In the genomic region with DNA sequence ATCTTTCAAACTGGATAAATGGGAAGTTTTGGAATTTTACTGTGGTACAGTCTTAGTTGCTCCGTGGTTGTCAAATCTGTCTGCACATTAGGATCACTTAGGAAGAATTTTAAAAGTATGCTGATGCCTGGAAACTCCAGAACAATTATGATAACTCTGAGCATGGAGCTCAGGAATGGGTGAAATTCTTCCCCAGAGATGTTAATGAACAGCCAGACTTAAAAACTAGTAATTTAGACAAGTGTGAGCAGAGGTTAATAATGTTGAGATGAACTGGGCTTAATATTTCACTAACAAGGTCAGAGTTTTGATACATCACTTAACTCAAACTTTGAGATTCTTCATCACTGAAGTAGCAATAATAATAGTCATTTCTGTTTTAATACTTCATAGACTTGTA, we compare ENCODE assay signal across 21 cellular contexts.
DNase-seq lines count a peak whose midpoint lies in the region; ATAC-seq, FAIRE-seq and TF ChIP-seq lines count a peak whose summit lies in the region.
"Had no signal": no experiment of that assay in that cellular context is flagged by ENCODE, and none has a peak within 500 bp of the region (broad histone marks: within the 10 kb centered on the region; RNA-seq: fewer than 3 reads in every experiment).

No MANE protein-coding gene starts in this region.

- H3K79me2 ChIP-seq in Karpas-422 (ENCODE audit: low read length): no peaks in the 10 kb centered on the region

- DNase-seq in A549 (ENCODE audit: low read depth in 1 of 2, low spot score in 1 of 2) (no peak), RCC 7860 (ENCODE audit: low spot score) (peak; percentile 10), kidney glomerular epithelial cell (lab: John Stamatoyannopoulos, UW) (peak; percentile 75), brain microvascular endothelial cell (no peak), NCI-H2107 (lab: John Stamatoyannopoulos, UW) (no peak), Karpas-422 (no peak)
- DNase-seq: C1 segment of cervical spinal cord; CD4-positive, alpha-beta memory T cell; COR-L47; DMS153; EL; GDM1; H9 had no signal

- H3K36me3 Mint-ChIP-seq in nephron (ENCODE audit: low read depth): no peaks in the 10 kb centered on the region
- H3K36me3 Mint-ChIP-seq: CD4-positive, alpha-beta memory T cell had no signal

- H3K4me3 ChIP-seq in A549: no peak overlapping the region
- no peak overlapping the region for H3K4me3 ChIP-seq in brain microvascular endothelial cell (ENCODE audit: low read depth, low read length)
- no peak overlapping the region for H3K4me3 ChIP-seq in Karpas-422 (ENCODE audit: low read length)
- H3K4me3 ChIP-seq: GM12878, GM23338 had no signal

- H3K9me3 Mint-ChIP-seq in nephron: no peaks in the 10 kb centered on the region
- H3K9me3 Mint-ChIP-seq: GM23338, H9 had no signal

- WGBS in A549 (ENCODE audit: missing lambda C conversion rate): 10% methylated on average over 1 of the region's 1 CpG

- H3K9ac ChIP-seq in Karpas-422 (ENCODE audit: low read length): no peak overlapping the region

- H3K4me1 Mint-ChIP-seq in nephron: no peaks in the 10 kb centered on the region
- H3K4me1 Mint-ChIP-seq: CD4-positive, alpha-beta memory T cell; H9 had no signal

- H3K9me3 ChIP-seq in A549 (no peaks in the 10 kb centered on the region), Karpas-422 (ENCODE audit: low read length) (peaks cover 15% of the 10 kb centered on the region)

- no peak overlapping the region for H3K4me2 ChIP-seq in A549
- no peak overlapping the region for H3K4me2 ChIP-seq in Karpas-422 (ENCODE audit: low read depth, low read length, poor library complexity, severe bottlenecking)
- H3K4me2 ChIP-seq: GM23338 had no signal

- in situ Hi-C loops in brain microvascular endothelial cell (cut with HindIII; ENCODE audit: low pct_ligation_motif_present, low sequenced_read_pairs): no loop called here

- H3K36me3 ChIP-seq in brain microvascular endothelial cell (replicated peaks): no peaks in the 10 kb centered on the region
- H3K36me3 ChIP-seq in Karpas-422 (ENCODE audit: insufficient read depth, low read length): no peaks in the 10 kb centered on the region

- no peak for TF ChIP-seq POLR2A in A549 (IDR thresholded peaks at IDR 0.05; ENCODE audit: low read length)

- FAIRE-seq in A549 (lab: Jason Lieb, UNC) (peak; percentile 28), RCC 7860 (lab: Jason Lieb, UNC) (peak; percentile 87)
- FAIRE-seq: A204.1, GM12878, GM19239 had no signal

- H3K27me3 Mint-ChIP-seq in nephron (ENCODE audit: low read depth): no peaks in the 10 kb centered on the region
- H3K27me3 Mint-ChIP-seq: CD4-positive, alpha-beta memory T cell had no signal

- TF ChIP-seq RAD21 in A549 (conservative IDR thresholded peaks at IDR 0.05 in 1 of 2, IDR thresholded peaks at IDR 0.05 in 1 of 2): no peak

- H3K4me3 Mint-ChIP-seq in nephron: no peak overlapping the region
- H3K4me3 Mint-ChIP-seq: CD4-positive, alpha-beta memory T cell; GM23338; H9 had no signal

- H3K4me1 ChIP-seq in A549: no peaks in the 10 kb centered on the region
- H3K4me1 ChIP-seq in Karpas-422 (ENCODE audit: low read length): no peaks in the 10 kb centered on the region

- H3K27ac ChIP-seq in A549 (no peak overlapping the region), brain microvascular endothelial cell (no peak overlapping the region), Karpas-422 (ENCODE audit: low read length) (no peak overlapping the region)
- H3K27ac ChIP-seq: 22Rv1 had no signal

- no peak for TF ChIP-seq CTCF in A549 (IDR thresholded peaks at IDR 0.05)
- TF ChIP-seq CTCF in nephron (IDR thresholded peaks at IDR 0.05; ENCODE audit: unreplicated experiment in 3 of 3): no peak
- TF ChIP-seq CTCF in brain microvascular endothelial cell (IDR thresholded peaks at IDR 0.05; ENCODE audit: low read depth, low read length, missing control alignments): no peak

- no peaks in the 10 kb centered on the region for H3K9me2 ChIP-seq in Karpas-422 (replicated peaks; ENCODE audit: insufficient read depth, low read length)

- no peaks in the 10 kb centered on the region for H3K27me3 ChIP-seq in brain microvascular endothelial cell (replicated peaks)
- H3K27me3 ChIP-seq in Karpas-422 (ENCODE audit: low read length): no peaks in the 10 kb centered on the region

- CTCF ChIA-PET in A549 (lab: Yijun Ruan, JAX): interaction anchor here (1.5 kb wide), 1 partner anchor 14 kb away, joined by 3 read pairs; no protein-coding TSS in a partner anchor

- H2AFZ ChIP-seq in Karpas-422 (ENCODE audit: low read length): no peak overlapping the region
- H2AFZ ChIP-seq: GM23338 had no signal

- no peaks in the 10 kb centered on the region for H4K20me1 ChIP-seq in Karpas-422 (ENCODE audit: insufficient read depth, low read depth, low read length)

- H3K27ac Mint-ChIP-seq in nephron: peak overlapping the region; percentile 51 to 79 (median 60)
- H3K27ac Mint-ChIP-seq: CD4-positive, alpha-beta memory T cell; GM23338; H9 had no signal

- no peak for TF ChIP-seq EP300 in A549 (IDR thresholded peaks at IDR 0.05)

- ATAC-seq in A549: no peak
- ATAC-seq in GM19452 (IDR thresholded peaks at IDR 0.05; ENCODE audit: unreplicated experiment): no peak
- ATAC-seq: GM12878, GM23338, HCT116 had no signal

- POLR2A ChIA-PET in A549 (lab: Yijun Ruan, JAX): no interaction called here

TF ChIP-seq in A549, 52 proteins besides CTCF, POLR2A, EP300 and RAD21:
- TF ChIP-seq, protein P1, sequence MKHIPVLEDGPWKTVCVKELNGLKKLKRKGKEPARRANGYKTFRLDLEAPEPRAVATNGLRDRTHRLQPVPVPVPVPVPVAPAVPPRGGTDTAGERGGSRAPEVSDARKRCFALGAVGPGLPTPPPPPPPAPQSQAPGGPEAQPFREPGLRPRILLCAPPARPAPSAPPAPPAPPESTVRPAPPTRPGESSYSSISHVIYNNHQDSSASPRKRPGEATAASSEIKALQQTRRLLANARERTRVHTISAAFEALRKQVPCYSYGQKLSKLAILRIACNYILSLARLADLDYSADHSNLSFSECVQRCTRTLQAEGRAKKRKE (CRISPR knock-in tag; IDR thresholded peaks at IDR 0.05; ENCODE audit: low read depth): no peak
- TF ChIP-seq FOSB (CRISPR knock-in tag; IDR thresholded peaks at IDR 0.05) (no peak), JUN (IDR thresholded peaks at IDR 0.05) (no peak), GATA3 (IDR thresholded peaks at IDR 0.05; ENCODE audit: borderline replicate concordance) (no peak), TFCP2L1 (CRISPR knock-in tag; IDR thresholded peaks at IDR 0.05) (no peak), FOSL2 (IDR thresholded peaks at IDR 0.05) (no peak), FOSL2 (CRISPR knock-in tag; IDR thresholded peaks at IDR 0.05) (no peak), CBX8 (IDR thresholded peaks at IDR 0.05) (no peak), MYC (IDR thresholded peaks at IDR 0.05; ENCODE audit: borderline replicate concordance, low read length) (no peak), ESRRA (IDR thresholded peaks at IDR 0.05; ENCODE audit: borderline replicate concordance, low read length) (no peak), BHLHE40 (IDR thresholded peaks at IDR 0.05; ENCODE audit: low read depth, low read length) (no peak), PHF8 (IDR thresholded peaks at IDR 0.05; ENCODE audit: borderline replicate concordance, low read depth) (no peak), HOXA7 (CRISPR knock-in tag; IDR thresholded peaks at IDR 0.05) (no peak), CBX2 (IDR thresholded peaks at IDR 0.05; ENCODE audit: borderline replicate concordance, low read depth) (no peak), CEBPB (IDR thresholded peaks at IDR 0.05) (no peak), NPAS2 (CRISPR knock-in tag; IDR thresholded peaks at IDR 0.05; ENCODE audit: borderline replicate concordance) (no peak), CHD4 (IDR thresholded peaks at IDR 0.05; ENCODE audit: borderline replicate concordance) (no peak)
- TF ChIP-seq, protein P2, sequence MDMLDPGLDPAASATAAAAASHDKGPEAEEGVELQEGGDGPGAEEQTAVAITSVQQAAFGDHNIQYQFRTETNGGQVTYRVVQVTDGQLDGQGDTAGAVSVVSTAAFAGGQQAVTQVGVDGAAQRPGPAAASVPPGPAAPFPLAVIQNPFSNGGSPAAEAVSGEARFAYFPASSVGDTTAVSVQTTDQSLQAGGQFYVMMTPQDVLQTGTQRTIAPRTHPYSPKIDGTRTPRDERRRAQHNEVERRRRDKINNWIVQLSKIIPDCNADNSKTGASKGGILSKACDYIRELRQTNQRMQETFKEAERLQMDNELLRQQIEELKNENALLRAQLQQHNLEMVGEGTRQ (IDR thresholded peaks at IDR 0.05): no peak
- TF ChIP-seq, protein P3, sequence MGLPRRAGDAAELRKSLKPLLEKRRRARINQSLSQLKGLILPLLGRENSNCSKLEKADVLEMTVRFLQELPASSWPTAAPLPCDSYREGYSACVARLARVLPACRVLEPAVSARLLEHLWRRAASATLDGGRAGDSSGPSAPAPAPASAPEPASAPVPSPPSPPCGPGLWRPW (IDR thresholded peaks at IDR 0.05): no peak

Comparison
In these comparisons a context has a peak if more than half of its experiments do, and no peak if none do; other contexts are left out.
1. DNase-seq: peak in RCC 7860 (single experiment) and kidney glomerular epithelial cell (single experiment); none in A549 (0 of 2), brain microvascular endothelial cell (single experiment), NCI-H2107 (single experiment) and Karpas-422 (single experiment).